25 cellular contexts compared by ENCODE assay signal in the genomic region with DNA sequence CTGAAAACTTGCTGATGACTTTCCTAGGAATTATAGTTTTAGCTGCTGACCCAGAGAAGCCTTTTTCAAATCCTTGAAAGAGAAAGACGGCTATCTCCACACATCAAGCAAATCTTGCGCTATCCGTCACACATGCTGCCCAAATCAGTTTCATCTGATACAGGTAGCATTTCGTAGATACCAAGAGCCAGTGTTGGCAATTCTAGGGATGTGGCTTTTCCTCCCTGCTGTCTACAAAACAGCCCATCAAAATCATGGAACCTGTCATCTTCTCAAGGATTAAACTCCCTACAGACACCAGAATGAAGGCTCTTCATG.
"Had no signal": no experiment of that assay in that cellular context is flagged by ENCODE, and none has a peak within 500 bp of the region (broad histone marks: within the 10 kb centered on the region; RNA-seq: fewer than 3 reads in every experiment).

No MANE protein-coding gene starts in this region.

- H3K4me3 ChIP-seq: gastroesophageal sphincter, hepatocyte, pancreas, psoas muscle, sigmoid colon had no signal

- H3K9me3 ChIP-seq: gastroesophageal sphincter, pancreas, psoas muscle, sigmoid colon had no signal

- DNase-seq: activated CD4-positive, alpha-beta T cell treated with anti-CD3 and anti-CD28 coated beads for 36 hours; activated CD4-positive, CD25-positive, alpha-beta regulatory T cell; activated CD8-positive, alpha-beta memory T cell treated with anti-CD3 and anti-CD28 coated beads, Interleukin-2, amount 10 ng/mL, durations not matched to agents 7 days and 5 days; activated CD8-positive, alpha-beta T cell treated with anti-CD3 and anti-CD28 coated beads, Interleukin-2, amount 10 ng/mL, durations not matched to agents 7 days and 5 days; activated naive CD4-positive, alpha-beta T cell; activated T-cell treated with anti-CD3 and anti-CD28 coated beads, Interleukin-2, amount 50 U/mL, for 72 hours; anterior cingulate cortex; effector memory CD4-positive, alpha-beta T cell; erythroblast; islet precursor cell; left cardiac atrium; nephron progenitor cell; pancreas; psoas muscle; sigmoid colon; small intestine; stimulated activated CD4-positive, alpha-beta T cell treated with anti-CD3 and anti-CD28 coated beads, Interleukin-4, amount 100 ng/mL, for 24 hours; substantia nigra; T-cell had no signal

- H3K36me3 ChIP-seq: gastroesophageal sphincter, pancreas, sigmoid colon had no signal

- H3K4me2 ChIP-seq: hepatocyte had no signal

- FAIRE-seq: bronchial epithelial cell, colon, pancreas, small intestine had no signal

- H2AFZ ChIP-seq: hepatocyte had no signal

- H3K27me3 ChIP-seq: gastroesophageal sphincter, hepatocyte, pancreas, sigmoid colon had no signal

- ATAC-seq: activated CD4-positive, alpha-beta T cell treated with anti-CD3 and anti-CD28 coated beads for 36 hours; activated CD8-positive, alpha-beta memory T cell treated with anti-CD3 and anti-CD28 coated beads, Interleukin-2, amount 10 ng/mL, durations not matched to agents 7 days and 5 days; activated CD8-positive, alpha-beta T cell treated with anti-CD3 and anti-CD28 coated beads, Interleukin-2, amount 10 ng/mL, durations not matched to agents 7 days and 5 days; activated naive CD4-positive, alpha-beta T cell treated with anti-CD3 and anti-CD28 coated beads, Interleukin-2, amount 50 U/mL, for 72 hours; activated T-cell treated with anti-CD3 and anti-CD28 coated beads, Interleukin-2, amount 50 U/mL, for 72 hours; gastroesophageal sphincter; left cardiac atrium; pancreas; psoas muscle; stimulated activated effector memory CD8-positive, alpha-beta T cell treated with anti-CD3 and anti-CD28 coated beads, Interleukin-12 subunit alpha, Interleukin-12 subunit beta, amount 100 ng/mL, for 72 hours; T-cell had no signal

- H3K27ac ChIP-seq: pancreas, psoas muscle had no signal
